In the genomic region with DNA sequence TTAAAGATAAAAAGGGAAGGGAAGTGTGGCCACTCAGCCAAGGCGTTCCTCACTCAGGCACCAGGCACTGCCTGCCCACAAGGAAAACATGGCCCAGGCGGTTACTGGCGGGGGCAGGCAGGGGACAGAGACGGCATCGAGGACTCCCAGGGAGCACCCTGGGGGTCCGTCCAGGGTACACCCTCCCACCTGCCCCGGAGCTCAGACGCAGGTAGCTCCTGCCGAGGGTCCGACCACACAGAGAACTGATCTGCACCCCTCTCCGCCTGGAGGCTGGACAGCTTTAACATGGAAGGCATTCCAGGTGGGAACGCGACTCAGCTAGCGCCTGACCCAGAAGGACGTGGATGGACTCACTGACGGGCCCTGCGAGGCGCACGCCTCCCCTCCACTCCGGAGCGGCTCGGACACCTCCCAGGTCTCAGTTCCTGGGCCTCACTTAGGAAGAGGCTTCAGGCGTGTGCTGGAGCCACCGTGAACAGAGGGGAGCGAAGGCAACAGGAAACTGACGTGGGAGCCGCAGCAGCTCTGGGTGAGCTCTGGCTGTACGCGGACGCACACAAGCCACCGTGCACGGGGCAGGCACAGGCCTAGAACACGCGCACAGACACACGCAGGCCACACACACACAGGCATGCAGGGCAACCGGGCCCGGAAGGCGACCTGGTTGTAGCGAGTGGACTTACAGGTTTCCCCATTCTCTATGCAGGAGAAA, we compare ENCODE assay signal across 19 cellular contexts. TPM values are rescaled to one million over a fixed set of nuclear protein-coding genes. Genes with fewer than 3 reads are reported as not detected.
DNase-seq lines count a peak whose midpoint lies in the region; ATAC-seq and TF ChIP-seq lines count a peak whose summit lies in the region.
"Had no signal": no experiment of that assay in that cellular context is flagged by ENCODE, and none has a peak within 500 bp of the region (broad histone marks: within the 10 kb centered on the region; RNA-seq: fewer than 3 reads in every experiment).

No MANE protein-coding gene starts in this region.

- peak overlapping the region; percentile 89 for H3K4me2 ChIP-seq in BLaER1

- POLR2A ChIA-PET in activated CD4-positive, alpha-beta T cell treated with anti-CD3 and anti-CD28 coated beads, Interleukin-2, amount 10 ng/mL, durations not matched to agents 7 days and 5 days (lab: Charles Lee), result no interaction called here

- peaks cover 16% of the 10 kb centered on the region for H3K36me3 Mint-ChIP-seq in activated CD4-positive, alpha-beta T cell treated with anti-CD3 and anti-CD28 coated beads, Interleukin-2, amount 10 ng/mL, durations not matched to agents 7 days and 5 days (ENCODE audit: low read depth)
- peaks cover 23% of the 10 kb centered on the region for H3K36me3 Mint-ChIP-seq in effector memory CD8-positive, alpha-beta T cell (ENCODE audit: insufficient read depth)
- H3K36me3 Mint-ChIP-seq in mesothelial cell of epicardium (peaks cover 2% of the 10 kb centered on the region), HFFc6 (ENCODE audit: low read depth) (no peaks in the 10 kb centered on the region)

- H3K36me3 ChIP-seq in BLaER1, result peaks cover 74% of the 10 kb centered on the region; the same call in 1 of the 2 replicates

- no peak overlapping the region for H3K4me3 Mint-ChIP-seq in activated CD4-positive, alpha-beta T cell treated with anti-CD3 and anti-CD28 coated beads, Interleukin-2, amount 10 ng/mL, durations not matched to agents 7 days and 5 days
- no peak overlapping the region for H3K4me3 Mint-ChIP-seq in effector memory CD8-positive, alpha-beta T cell
- H3K4me3 Mint-ChIP-seq in mesothelial cell of epicardium (no peak overlapping the region), HFFc6 (no peak overlapping the region)
- H3K4me3 Mint-ChIP-seq: IgD-negative memory B cell had no signal

- no peaks in the 10 kb centered on the region for H3K4me1 Mint-ChIP-seq in activated CD4-positive, alpha-beta T cell treated with anti-CD3 and anti-CD28 coated beads, Interleukin-2, amount 10 ng/mL, durations not matched to agents 7 days and 5 days
- H3K4me1 Mint-ChIP-seq in effector memory CD8-positive, alpha-beta T cell (ENCODE audit: low read depth in 2 of 2), result no peaks in the 10 kb centered on the region
- H3K4me1 Mint-ChIP-seq in mesothelial cell of epicardium (no peaks in the 10 kb centered on the region), HFFc6 (ENCODE audit: low read depth) (no peaks in the 10 kb centered on the region)
- H3K4me1 Mint-ChIP-seq: IgD-negative memory B cell had no signal

- H3K9me3 ChIP-seq in BLaER1, result no peaks in the 10 kb centered on the region

- no peaks in the 10 kb centered on the region for H3K9me3 Mint-ChIP-seq in activated CD4-positive, alpha-beta T cell treated with anti-CD3 and anti-CD28 coated beads, Interleukin-2, amount 10 ng/mL, durations not matched to agents 7 days and 5 days
- H3K9me3 Mint-ChIP-seq in effector memory CD8-positive, alpha-beta T cell, result no peaks in the 10 kb centered on the region
- H3K9me3 Mint-ChIP-seq in mesothelial cell of epicardium (no peaks in the 10 kb centered on the region), HFFc6 (peaks cover 14% of the 10 kb centered on the region)
- H3K9me3 Mint-ChIP-seq: IgD-negative memory B cell had no signal

- ATAC-seq in effector memory CD8-positive, alpha-beta T cell (replicated peaks), result no peak
- ATAC-seq: GM12878, Panc1 had no signal

- 89 to 93% methylated on average over 39 of the region's 39 CpGs for WGBS in lower leg skin, 2 donors

- peaks cover 90% of the 10 kb centered on the region for H4K20me1 ChIP-seq in BLaER1

- CTCF ChIA-PET in activated CD4-positive, alpha-beta T cell treated with anti-CD3 and anti-CD28 coated beads, Interleukin-2, amount 10 ng/mL, durations not matched to agents 7 days and 5 days (lab: Charles Lee), result no interaction called here

- H3K4me3 ChIP-seq in BLaER1 (no peak overlapping the region), lower leg skin (ENCODE audit: low read depth, poor library complexity, severe bottlenecking) (no peak overlapping the region)
- H3K4me3 ChIP-seq: GM12878 had no signal

- intact Hi-C loops in lower leg skin (cut with DNase I; ENCODE audit: low total_unique reads), result no loop called here

- H3K27me3 ChIP-seq in BLaER1, result no peaks in the 10 kb centered on the region

- no peak for DNase-seq in activated CD4-positive, alpha-beta T cell treated with anti-CD3 and anti-CD28 coated beads, Interleukin-2, amount 10 ng/mL, durations not matched to agents 7 days and 5 days
- DNase-seq in activated CD4-positive, alpha-beta T cell treated with anti-CD3 and anti-CD28 coated beads for 4 hours, result no peak
- no peak for DNase-seq in effector memory CD8-positive, alpha-beta T cell
- DNase-seq in mesothelial cell of epicardium (ENCODE audit: low spot score in 2 of 2, unreplicated experiment in 2 of 2) (no peak), HFFc6 (no peak), lower leg skin (ENCODE audit: low spot score in 2 of 2) (no peak), AG20443 (ENCODE audit: low spot score) (no peak)
- DNase-seq: C1 segment of cervical spinal cord, GDM1, Kasumi-1, MM.1S, NCI-H1092 treated with DMSO at 0.1 percent for 48 hours, NCI-H510A treated with DMSO at 0.1 percent for 48 hours, SHP77 had no signal

- H3K27ac Mint-ChIP-seq in activated CD4-positive, alpha-beta T cell treated with anti-CD3 and anti-CD28 coated beads, Interleukin-2, amount 10 ng/mL, durations not matched to agents 7 days and 5 days, result peak overlapping the region; percentile 31
- peak overlapping the region; percentile 46 to 80 for H3K27ac Mint-ChIP-seq in effector memory CD8-positive, alpha-beta T cell
- H3K27ac Mint-ChIP-seq in mesothelial cell of epicardium, result peak overlapping the region; percentile 80
- no peak overlapping the region for H3K27ac Mint-ChIP-seq in HFFc6
- H3K27ac Mint-ChIP-seq: IgD-negative memory B cell had no signal

- no peak for TF ChIP-seq POLR2A in lower leg skin (IDR thresholded peaks at IDR 0.05)

- no peak overlapping the region for H3K9ac ChIP-seq in BLaER1

- no peak overlapping the region for H3K27ac ChIP-seq in BLaER1

- no peak for TF ChIP-seq CTCF in mesothelial cell of epicardium (IDR thresholded peaks at IDR 0.05; ENCODE audit: unreplicated experiment)
- no peak for TF ChIP-seq CTCF in HFFc6 (IDR thresholded peaks at IDR 0.05)
- no peak for TF ChIP-seq CTCF in lower leg skin (IDR thresholded peaks at IDR 0.05)

- no peaks in the 10 kb centered on the region for H3K27me3 Mint-ChIP-seq in activated CD4-positive, alpha-beta T cell treated with anti-CD3 and anti-CD28 coated beads, Interleukin-2, amount 10 ng/mL, durations not matched to agents 7 days and 5 days
- no peaks in the 10 kb centered on the region for H3K27me3 Mint-ChIP-seq in effector memory CD8-positive, alpha-beta T cell
- H3K27me3 Mint-ChIP-seq in mesothelial cell of epicardium (ENCODE audit: low read depth) (no peaks in the 10 kb centered on the region), HFFc6 (ENCODE audit: insufficient read depth) (no peaks in the 10 kb centered on the region; the same call in 1 of the 2 replicates)
- H3K27me3 Mint-ChIP-seq: IgD-negative memory B cell had no signal

- H3K4me1 ChIP-seq in BLaER1, result peaks cover 58% of the 10 kb centered on the region

RNA-seq across cellular contexts. Expression of a gene that starts 47.5 kb away (rescaled TPM):
- 1 to 10 TPM; 1.4 to 1.8 TPM for total RNA-seq in activated CD4-positive, alpha-beta T cell treated with anti-CD3 and anti-CD28 coated beads, Interleukin-2, amount 10 ng/mL, durations not matched to agents 7 days and 5 days
- 52.8 to 65.1 TPM (median 63.4 TPM) in 3 replicates for total RNA-seq in mesothelial cell of epicardium
- not detected for total RNA-seq in HFFc6 (2021; fragmentation: NEBNext Ultra II Directional; extraction: Animal tissue kit (Norgen Biotek cat#: 25700))
- total RNA-seq in lower leg skin, result 1 to 10 TPM; 2.7 to 9.4 (median 3.5) TPM
- total RNA-seq: HT1080 had no signal

RNA-seq across cellular contexts. Expression of a gene that starts 55.8 kb away (rescaled TPM):
- 100 to 1,000 TPM; 102 to 120 TPM for total RNA-seq in activated CD4-positive, alpha-beta T cell treated with anti-CD3 and anti-CD28 coated beads, Interleukin-2, amount 10 ng/mL, durations not matched to agents 7 days and 5 days
- 33.5 to 34.9 TPM (median 33.6 TPM) in 3 replicates for total RNA-seq in mesothelial cell of epicardium
- total RNA-seq in HFFc6 (2021; fragmentation: NEBNext Ultra II Directional; extraction: Animal tissue kit (Norgen Biotek cat#: 25700)), result under 1 TPM in 3 of 6 experiments, not detected in 3; 0.07 to 0.09 (median 0.09) TPM
- total RNA-seq in lower leg skin, result 10 to 100 TPM; 10.6 to 32.2 (median 18.1) TPM

Comparison
In these comparisons a context has a peak if more than half of its experiments do, and no peak if none do; other contexts are left out.
1. RNA of a gene that starts 55.8 kb away (total RNA-seq): 102 to 120 TPM in activated CD4-positive, alpha-beta T cell treated with anti-CD3 and anti-CD28 coated beads, Interleukin-2, amount 10 ng/mL, durations not matched to agents 7 days and 5 days, 33.5 to 34.9 TPM in mesothelial cell of epicardium and 10.6 to 32.2 TPM in lower leg skin; 0.07 to 0.09 TPM in HFFc6; every median in the first group is over 10 times any median in the second.